In genomic region chr1:120354618-120355184, GRCh38 we compare ENCODE assay signal across 8 cellular contexts.
DNase-seq lines count a peak whose midpoint lies in the region; ATAC-seq, FAIRE-seq and TF ChIP-seq lines count a peak whose summit lies in the region.
"Not testable (repeated sequence)": the region's sequence is repeated elsewhere in the genome, so short reads cannot be mapped to it uniquely, and the experiment has no call there.

No MANE protein-coding gene starts in this region.

- POLR2A ChIA-PET in HepG2 (lab: Yijun Ruan, JAX) = not testable (repeated sequence)

- H3K36me3 ChIP-seq in endodermal cell (ENCODE audit: control insufficient read depth, insufficient read depth, low read length); HepG2 (replicated peaks in 1 of 2; ENCODE audit: control insufficient read depth in 1 of 2, insufficient read depth in 2 of 2, low read length in 2 of 2); small intestine (ENCODE audit: control insufficient read depth in 2 of 2, insufficient read depth in 2 of 2, low read length in 2 of 2): not testable (repeated sequence)

- H3K4me3 ChIP-seq in endodermal cell (ENCODE audit: low read length); small intestine (ENCODE audit: low read depth in 1 of 2, low read length in 2 of 2): not testable (repeated sequence)
- H3K4me3 ChIP-seq in HepG2 (replicated peaks in 1 of 3; ENCODE audit: insufficient read depth in 1 of 3, low read depth in 2 of 3, low read length in 3 of 3) = peak overlapping the region in 1 of 3 experiments; percentile 29; a peak in 3 of 6 replicates

- peak in 9 of 14 donors; percentile 5 to 83 (median 37) for DNase-seq in C1 segment of cervical spinal cord (lab: John Stamatoyannopoulos, UW)
- DNase-seq in RKO (ENCODE audit: low spot score) = peak; percentile 66
- DNase-seq in activated T-helper 1 cell treated with Interleukin-2 at 50 U/mL for 16 hours (ENCODE audit: low read depth) = peak; percentile 29
- DNase-seq in endodermal cell = peak; percentile 57
- DNase-seq in HepG2 (ENCODE audit: low spot score) = peak; percentile 11
- peak; percentile 5 for DNase-seq in small intestine

- H3K9me3 ChIP-seq in endodermal cell (ENCODE audit: control insufficient read depth, low read length); HepG2 (ENCODE audit: low read length); small intestine (ENCODE audit: control insufficient read depth, low read depth): not testable (repeated sequence)

- not testable (repeated sequence) for H3K9me3 Mint-ChIP-seq in endodermal cell

- peak overlapping the region; percentile 100 for H3K27ac Mint-ChIP-seq in endodermal cell

- in situ Hi-C loops in HepG2 (cut with HindIII; ENCODE audit: extremely low pct_ligation_motif_present, low pct_unique_long_range_greater_than_20kb) = not testable (repeated sequence)

- H3K79me2 ChIP-seq in HepG2 (ENCODE audit: insufficient read depth, low read length) = not testable (repeated sequence)

- H3K36me3 Mint-ChIP-seq in endodermal cell (ENCODE audit: low read depth) = not testable (repeated sequence)

- H2AFZ ChIP-seq in HepG2 (ENCODE audit: low read length) = not testable (repeated sequence)

- ATAC-seq in GM19351 (IDR thresholded peaks at IDR 0.05; ENCODE audit: unreplicated experiment) = peak; percentile 81
- peak; percentile 86 for ATAC-seq in HG03280 (IDR thresholded peaks at IDR 0.05; ENCODE audit: unreplicated experiment)
- peak; percentile 98 for ATAC-seq in HepG2

- H3K4me2 ChIP-seq in HepG2 (ENCODE audit: low read depth, low read length) = peak overlapping the region; percentile 32; the same call in 1 of the 2 replicates

- H4K20me1 ChIP-seq in HepG2 (ENCODE audit: insufficient read depth, low read length) = not testable (repeated sequence)

- not testable (repeated sequence) for FAIRE-seq in HepG2 (lab: Jason Lieb, UNC); small intestine (lab: Jason Lieb, UNC)

- TF ChIP-seq RAD21 in HepG2 (CRISPR knock-in tag; IDR thresholded peaks at IDR 0.05) = not testable (repeated sequence)

- CTCF ChIA-PET in HepG2 (lab: Yijun Ruan, JAX; ENCODE audit: low intra/inter-chr PET ratio, low total read pairs) = not testable (repeated sequence)

- TF ChIP-seq CTCF in endodermal cell (conservative IDR thresholded peaks at IDR 0.05); HepG2 (CRISPR knock-in tag; IDR thresholded peaks at IDR 0.05): not testable (repeated sequence)

- H3K4me3 Mint-ChIP-seq in endodermal cell = peak overlapping the region; percentile 65

- BruUV-seq in HepG2 (replicated peaks; lab: Mats Ljungman, UMichigan) = not testable (repeated sequence)

- not testable (repeated sequence) for H3K4me1 Mint-ChIP-seq in endodermal cell

- intact Hi-C loops in HepG2 (cut with micrococcal nuclease; ENCODE audit: unreplicated experiment) = not testable (repeated sequence)

- H3K27me3 ChIP-seq in endodermal cell (ENCODE audit: control insufficient read depth, insufficient read depth, low read length, poor library complexity, severe bottlenecking); HepG2 (ENCODE audit: control insufficient read depth in 1 of 2, insufficient read depth in 2 of 2, low read length in 2 of 2); small intestine (ENCODE audit: control insufficient read depth in 2 of 2, insufficient read depth in 2 of 2, low read length in 2 of 2): not testable (repeated sequence)

- WGBS in endodermal cell (ENCODE audit: insufficient coverage in 1 of 2, insufficient read length in 1 of 2), 2 experiments = 19% methylated on average over 8 of the region's 30 CpGs; no CpG with 5 or more reads in 1 of the 2 experiments
- 0% methylated on average over 3 of the region's 30 CpGs for WGBS in HepG2 (ENCODE audit: low lambda C conversion rate)
- 22 to 29% (median 23%) methylated on average over 10 to 20 of the region's 30 CpGs for WGBS in small intestine, 3 donors

- not testable (repeated sequence) for H3K4me1 ChIP-seq in endodermal cell (ENCODE audit: control insufficient read depth, insufficient read depth, low read length); HepG2 (ENCODE audit: insufficient read depth, low read length); small intestine (ENCODE audit: control insufficient read depth in 2 of 2, insufficient read depth in 1 of 2, low read depth in 1 of 2, low read length in 1 of 2)

- H3K9ac ChIP-seq in endodermal cell (ENCODE audit: extremely low read depth, low read length, poor library complexity, severe bottlenecking); HepG2 (ENCODE audit: insufficient read depth, low read depth, low read length): not testable (repeated sequence)

- not testable (repeated sequence) for H3K27me3 Mint-ChIP-seq in endodermal cell (ENCODE audit: insufficient read depth)

- peak in 1 of 2 experiments; percentile 50; a peak in 1 of 4 replicates for TF ChIP-seq POLR2A in HepG2 (IDR thresholded peaks at IDR 0.05; ENCODE audit: insufficient read depth in 1 of 2, low read depth in 2 of 2, low read length in 2 of 2)

- H3K27ac ChIP-seq in endodermal cell (ENCODE audit: low read depth, low read length) (peak overlapping the region; percentile 75), small intestine (ENCODE audit: low read depth in 1 of 2, low read length in 1 of 2) (peak overlapping the region in 1 of 2 donors; percentile 67)
- not testable (repeated sequence) for H3K27ac ChIP-seq in HepG2 (ENCODE audit: extremely low read length, insufficient read depth, low read length)

- TF ChIP-seq EP300 in HepG2 (IDR thresholded peaks at IDR 0.05; ENCODE audit: low read depth in 2 of 2, low read length in 2 of 2); HepG2 (CRISPR knock-in tag; IDR thresholded peaks at IDR 0.05; ENCODE audit: borderline replicate concordance): not testable (repeated sequence)

TF ChIP-seq in HepG2, 621 proteins besides CTCF, POLR2A, EP300 and RAD21:
- peak; percentile 56 for TF ChIP-seq GABPB1 (CRISPR knock-in tag; IDR thresholded peaks at IDR 0.05)
- TF ChIP-seq GZF1 (CRISPR knock-in tag; IDR thresholded peaks at IDR 0.05) = 0 out of 2 replicates have a peak, but pooled peaks have one; percentile 39
- peak; percentile 96 for TF ChIP-seq SNAPC2 (CRISPR knock-in tag; IDR thresholded peaks at IDR 0.05)
- peak; percentile 89; the same call in 1 of the 2 replicates for TF ChIP-seq SNAPC5 (CRISPR knock-in tag; IDR thresholded peaks at IDR 0.05; ENCODE audit: borderline replicate concordance)
- peak; percentile 98 for TF ChIP-seq SNAPC4 (CRISPR knock-in tag; IDR thresholded peaks at IDR 0.05)

Comparison
In these comparisons a context has a peak if more than half of its experiments do, and no peak if none do; other contexts are left out.
1. DNase-seq: peak in every context shown above with its lines; median percentile 66 in RKO; 57 in endodermal cell; 37 in C1 segment of cervical spinal cord; 29 in activated T-helper 1 cell treated with Interleukin-2 at 50 U/mL for 16 hours; 11 in HepG2; 5 in small intestine.